23 cellular contexts compared by ENCODE assay signal in genomic region chr11:32416301-32416700, GRCh38. TPM values are rescaled to one million over a fixed set of nuclear protein-coding genes. Genes with fewer than 3 reads are reported as not detected.
DNase-seq lines count a peak whose midpoint lies in the region; ATAC-seq and TF ChIP-seq lines count a peak whose summit lies in the region.
"Had no signal": no experiment of that assay in that cellular context is flagged by ENCODE, and none has a peak within 500 bp of the region (broad histone marks: within the 10 kb centered on the region; RNA-seq: fewer than 3 reads in every experiment).

No MANE protein-coding gene starts in this region.

- peaks cover 59% of the 10 kb centered on the region for H3K4me1 ChIP-seq in BLaER1
- H3K4me1 ChIP-seq in DND-41 (ENCODE audit: insufficient read depth, low read length): peaks cover 65% of the 10 kb centered on the region
- peaks cover 56% of the 10 kb centered on the region for H3K4me1 ChIP-seq in testis
- H3K4me1 ChIP-seq: A549, BE2C had no signal

- no peaks in the 10 kb centered on the region for H3K79me2 ChIP-seq in DND-41 (ENCODE audit: insufficient read depth, low read length)

- no peak for TF ChIP-seq CTCF in DND-41 (IDR thresholded peaks at IDR 0.05; ENCODE audit: borderline replicate concordance, extremely low read depth, low read length, poor library complexity, severe bottlenecking)
- TF ChIP-seq CTCF in mesothelial cell of epicardium (IDR thresholded peaks at IDR 0.05; ENCODE audit: unreplicated experiment): no peak
- TF ChIP-seq CTCF in testis (IDR thresholded peaks at IDR 0.05): no peak

- H3K27ac Mint-ChIP-seq in mesothelial cell of epicardium: peak overlapping the region; percentile 66
- H3K27ac Mint-ChIP-seq: CD4-positive, alpha-beta T cell; CD8-positive, alpha-beta memory T cell; GM23338; H9 had no signal

- peaks cover 41% of the 10 kb centered on the region for H3K36me3 Mint-ChIP-seq in mesothelial cell of epicardium
- H3K36me3 Mint-ChIP-seq: CD8-positive, alpha-beta memory T cell had no signal

- no peak for ATAC-seq in DND-41 (ENCODE audit: insufficient read depth, low read depth)
- ATAC-seq: A549, GM23338, HCT116 had no signal

- H2AFZ ChIP-seq in DND-41 (ENCODE audit: low read depth, low read length): peak overlapping the region; percentile 61

- no peaks in the 10 kb centered on the region for H3K27me3 ChIP-seq in BLaER1
- H3K27me3 ChIP-seq in DND-41 (ENCODE audit: insufficient read depth, low read length, poor library complexity): no peaks in the 10 kb centered on the region
- no peaks in the 10 kb centered on the region for H3K27me3 ChIP-seq in testis
- H3K27me3 ChIP-seq: BE2C had no signal

- H3K27ac ChIP-seq in BLaER1 (no peak overlapping the region), DND-41 (ENCODE audit: low read length) (peak overlapping the region; percentile 97), testis (peak overlapping the region; percentile 33 to 46)
- H3K27ac ChIP-seq: A549, C4-2B had no signal

- TF ChIP-seq POLR2A in testis (IDR thresholded peaks at IDR 0.05): no peak

- H3K4me3 ChIP-seq in BLaER1 (no peak overlapping the region), DND-41 (ENCODE audit: low read depth in 1 of 2, low read length in 2 of 2) (no peak overlapping the region), testis (no peak overlapping the region)
- H3K4me3 ChIP-seq: A549, GM23338 had no signal

- WGBS in testis, 2 donors: 81 to 90% methylated on average over 4 of the region's 4 CpGs

- no peak overlapping the region for H3K9ac ChIP-seq in BLaER1
- no peak overlapping the region for H3K9ac ChIP-seq in DND-41 (ENCODE audit: low read depth, low read length)

- no peaks in the 10 kb centered on the region for H4K20me1 ChIP-seq in BLaER1
- no peaks in the 10 kb centered on the region for H4K20me1 ChIP-seq in DND-41 (ENCODE audit: insufficient read depth, low read length)

- H3K4me2 ChIP-seq in BLaER1 (peak overlapping the region; percentile 40; the same call in 1 of the 2 replicates), DND-41 (ENCODE audit: insufficient read depth, low read length) (no peak overlapping the region)
- H3K4me2 ChIP-seq: A549, GM23338 had no signal

- intact Hi-C loops in testis (cut with DNase I; ENCODE audit: low total_unique reads): no loop called here

- H3K36me3 ChIP-seq in BLaER1 (no peaks in the 10 kb centered on the region), DND-41 (ENCODE audit: insufficient read depth, low read length) (no peaks in the 10 kb centered on the region), testis (ENCODE audit: low read depth, missing control alignments) (no peaks in the 10 kb centered on the region)
- H3K36me3 ChIP-seq: BE2C had no signal

- DNase-seq in DND-41 (no peak), mesothelial cell of epicardium (ENCODE audit: low spot score in 2 of 2, unreplicated experiment in 2 of 2) (no peak), testis (no peak), NCI-H128 (lab: John Stamatoyannopoulos, UW; ENCODE audit: unreplicated experiment) (no peak)
- no peak for DNase-seq in activated CD8-positive, alpha-beta memory T cell treated with anti-CD3 and anti-CD28 coated beads, Interleukin-2, amount 50 U/mL, for 4 hours
- no peak for DNase-seq in stimulated activated naive CD4-positive, alpha-beta T cell (lab: John Stamatoyannopoulos, UW)
- DNase-seq: 8988T; ACHN; AML-193; BE2C; CD4-positive, alpha-beta T cell; CD8-positive, alpha-beta memory T cell; DMS 273 treated with DMSO at 0.1 percent for 48 hours; DMS79; GF-D8; H9 had no signal

- peaks cover 4% of the 10 kb centered on the region for H3K27me3 Mint-ChIP-seq in mesothelial cell of epicardium (ENCODE audit: low read depth)

- peaks cover 43% of the 10 kb centered on the region for H3K4me1 Mint-ChIP-seq in mesothelial cell of epicardium

- H3K9me3 ChIP-seq in BLaER1: peaks cover 5% of the 10 kb centered on the region; the same call in 1 of the 2 replicates
- H3K9me3 ChIP-seq in DND-41 (ENCODE audit: insufficient read depth, low read length, severe bottlenecking): no peaks in the 10 kb centered on the region
- H3K9me3 ChIP-seq in testis: no peaks in the 10 kb centered on the region
- H3K9me3 ChIP-seq: A549, BE2C had no signal

- no peak overlapping the region for H3K4me3 Mint-ChIP-seq in mesothelial cell of epicardium
- H3K4me3 Mint-ChIP-seq: CD4-positive, alpha-beta T cell; CD8-positive, alpha-beta memory T cell; GM23338; H9 had no signal

- no peaks in the 10 kb centered on the region for H3K9me3 Mint-ChIP-seq in mesothelial cell of epicardium
- H3K9me3 Mint-ChIP-seq: CD4-positive, alpha-beta T cell; GM23338; H9 had no signal

RNA-seq across cellular contexts. Expression of gene WT1, which starts 19.0 kb away (rescaled TPM):
- total RNA-seq in mesothelial cell of epicardium (122 to 131 TPM (median 125 TPM) in 3 replicates), testis (100 to 1,000 TPM; 189 to 278 TPM)
- polyA plus RNA-seq in testis (ENCODE audit: insufficient read depth, low read depth, low replicate concordance): 62.2 TPM
- total RNA-seq: CD4-positive, alpha-beta T cell; CD8-positive, alpha-beta memory T cell; G401; H4 had no signal
- polyA plus RNA-seq: CD8-positive, alpha-beta memory T cell; GM23338 had no signal
